1 cellular context compared by ENCODE assay signal in genomic region chr12:53675701-53676607, GRCh38.
TF ChIP-seq lines count a peak whose summit lies in the region.

TSS of gene ATP5MC2 (minus strand) at chr12:53676083. CDS start at chr12:53672614, 3,469 bp downstream.

TF ChIP-seq in HepG2, 621 proteins besides CTCF, POLR2A, EP300 and RAD21 (continued from another document and continues in another):
- TF ChIP-seq ZNF224 (CRISPR knock-in tag; IDR thresholded peaks at IDR 0.05) (no peak), SMAD9 (CRISPR knock-in tag; IDR thresholded peaks at IDR 0.05) (no peak), SMAD1 (CRISPR knock-in tag; IDR thresholded peaks at IDR 0.05; ENCODE audit: borderline replicate concordance, low read depth) (0 out of 2 replicates have a peak, but pooled peaks have one; percentile 62), CREB1 (IDR thresholded peaks at IDR 0.05) (0 out of 2 replicates have a peak, but pooled peaks have one; percentile 16), CREB1 (CRISPR knock-in tag; IDR thresholded peaks at IDR 0.05) (peak; percentile 25; the same call in 1 of the 2 replicates), ATF7 (IDR thresholded peaks at IDR 0.05) (no peak), ATF7 (CRISPR knock-in tag; IDR thresholded peaks at IDR 0.05) (peak; percentile 65; the same call in 1 of the 2 replicates), ZNF274 (CRISPR knock-in tag; IDR thresholded peaks at IDR 0.05) (peak; percentile 79), GZF1 (CRISPR knock-in tag; IDR thresholded peaks at IDR 0.05) (no peak), EED (CRISPR knock-in tag; IDR thresholded peaks at IDR 0.05) (peak; percentile 91; the same call in 1 of the 2 replicates), ATF4 (CRISPR knock-in tag; IDR thresholded peaks at IDR 0.05) (peak in 1 of 2 experiments; percentile 94; a peak in 2 of 4 replicates), GLMP (CRISPR knock-in tag; IDR thresholded peaks at IDR 0.05; ENCODE audit: borderline replicate concordance) (no peak), ZNF564 (CRISPR knock-in tag; IDR thresholded peaks at IDR 0.05) (peak; percentile 81; the same call in 1 of the 2 replicates), GABPA (IDR thresholded peaks at IDR 0.05; ENCODE audit: low read depth, low read length) (no peak), GABPA (CRISPR knock-in tag; IDR thresholded peaks at IDR 0.05; ENCODE audit: low read depth) (peak; percentile 70), ZNF296 (CRISPR knock-in tag; conservative IDR thresholded peaks at IDR 0.05) (0 out of 2 replicates have a peak, but pooled peaks have one; percentile 61), KDM3A (CRISPR knock-in tag; IDR thresholded peaks at IDR 0.05; ENCODE audit: low read depth) (peak; percentile 93), ZNF124 (CRISPR knock-in tag; IDR thresholded peaks at IDR 0.05) (peak; percentile 16; the same call in 1 of the 2 replicates), ZNF513 (CRISPR knock-in tag; conservative IDR thresholded peaks at IDR 0.05) (no peak), ATF7-NPFF (CRISPR knock-in tag; IDR thresholded peaks at IDR 0.05; ENCODE audit: low read depth) (peak; percentile 83), ZNF674 (CRISPR knock-in tag; IDR thresholded peaks at IDR 0.05; ENCODE audit: low read depth) (no peak), ZNF772 (CRISPR knock-in tag; IDR thresholded peaks at IDR 0.05) (peak; percentile 78), PCBP2 (optimal IDR thresholded peaks at IDR 0.05; ENCODE audit: low read depth, low read length, poor library complexity, severe bottlenecking) (no peak), KDM5A (IDR thresholded peaks at IDR 0.05; ENCODE audit: borderline replicate concordance, low read length) (peak; percentile 61; the same call in 1 of the 2 replicates), NFE2L1 (CRISPR knock-in tag; IDR thresholded peaks at IDR 0.05; ENCODE audit: borderline replicate concordance) (peak; percentile 88; the same call in 1 of the 2 replicates), ETS1 (CRISPR knock-in tag; IDR thresholded peaks at IDR 0.05) (no peak), BRF2 (CRISPR knock-in tag; IDR thresholded peaks at IDR 0.05) (peak; percentile 79; the same call in 1 of the 2 replicates)
- TF ChIP-seq, protein P1, sequence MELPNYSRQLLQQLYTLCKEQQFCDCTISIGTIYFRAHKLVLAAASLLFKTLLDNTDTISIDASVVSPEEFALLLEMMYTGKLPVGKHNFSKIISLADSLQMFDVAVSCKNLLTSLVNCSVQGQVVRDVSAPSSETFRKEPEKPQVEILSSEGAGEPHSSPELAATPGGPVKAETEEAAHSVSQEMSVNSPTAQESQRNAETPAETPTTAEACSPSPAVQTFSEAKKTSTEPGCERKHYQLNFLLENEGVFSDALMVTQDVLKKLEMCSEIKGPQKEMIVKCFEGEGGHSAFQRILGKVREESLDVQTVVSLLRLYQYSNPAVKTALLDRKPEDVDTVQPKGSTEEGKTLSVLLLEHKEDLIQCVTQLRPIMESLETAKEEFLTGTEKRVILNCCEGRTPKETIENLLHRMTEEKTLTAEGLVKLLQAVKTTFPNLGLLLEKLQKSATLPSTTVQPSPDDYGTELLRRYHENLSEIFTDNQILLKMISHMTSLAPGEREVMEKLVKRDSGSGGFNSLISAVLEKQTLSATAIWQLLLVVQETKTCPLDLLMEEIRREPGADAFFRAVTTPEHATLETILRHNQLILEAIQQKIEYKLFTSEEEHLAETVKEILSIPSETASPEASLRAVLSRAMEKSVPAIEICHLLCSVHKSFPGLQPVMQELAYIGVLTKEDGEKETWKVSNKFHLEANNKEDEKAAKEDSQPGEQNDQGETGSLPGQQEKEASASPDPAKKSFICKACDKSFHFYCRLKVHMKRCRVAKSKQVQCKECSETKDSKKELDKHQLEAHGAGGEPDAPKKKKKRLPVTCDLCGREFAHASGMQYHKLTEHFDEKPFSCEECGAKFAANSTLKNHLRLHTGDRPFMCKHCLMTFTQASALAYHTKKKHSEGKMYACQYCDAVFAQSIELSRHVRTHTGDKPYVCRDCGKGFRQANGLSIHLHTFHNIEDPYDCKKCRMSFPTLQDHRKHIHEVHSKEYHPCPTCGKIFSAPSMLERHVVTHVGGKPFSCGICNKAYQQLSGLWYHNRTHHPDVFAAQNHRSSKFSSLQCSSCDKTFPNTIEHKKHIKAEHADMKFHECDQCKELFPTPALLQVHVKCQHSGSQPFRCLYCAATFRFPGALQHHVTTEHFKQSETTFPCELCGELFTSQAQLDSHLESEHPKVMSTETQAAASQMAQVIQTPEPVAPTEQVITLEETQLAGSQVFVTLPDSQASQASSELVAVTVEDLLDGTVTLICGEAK (IDR thresholded peaks at IDR 0.05): no peak
- TF ChIP-seq, protein P1 (CRISPR knock-in tag; IDR thresholded peaks at IDR 0.05): peak; percentile 85
- TF ChIP-seq, protein P2, sequence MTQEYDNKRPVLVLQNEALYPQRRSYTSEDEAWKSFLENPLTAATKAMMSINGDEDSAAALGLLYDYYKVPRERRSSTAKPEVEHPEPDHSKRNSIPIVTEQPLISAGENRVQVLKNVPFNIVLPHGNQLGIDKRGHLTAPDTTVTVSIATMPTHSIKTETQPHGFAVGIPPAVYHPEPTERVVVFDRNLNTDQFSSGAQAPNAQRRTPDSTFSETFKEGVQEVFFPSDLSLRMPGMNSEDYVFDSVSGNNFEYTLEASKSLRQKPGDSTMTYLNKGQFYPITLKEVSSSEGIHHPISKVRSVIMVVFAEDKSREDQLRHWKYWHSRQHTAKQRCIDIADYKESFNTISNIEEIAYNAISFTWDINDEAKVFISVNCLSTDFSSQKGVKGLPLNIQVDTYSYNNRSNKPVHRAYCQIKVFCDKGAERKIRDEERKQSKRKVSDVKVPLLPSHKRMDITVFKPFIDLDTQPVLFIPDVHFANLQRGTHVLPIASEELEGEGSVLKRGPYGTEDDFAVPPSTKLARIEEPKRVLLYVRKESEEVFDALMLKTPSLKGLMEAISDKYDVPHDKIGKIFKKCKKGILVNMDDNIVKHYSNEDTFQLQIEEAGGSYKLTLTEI (CRISPR knock-in tag; conservative IDR thresholded peaks at IDR 0.05): no peak
- TF ChIP-seq, protein P3, sequence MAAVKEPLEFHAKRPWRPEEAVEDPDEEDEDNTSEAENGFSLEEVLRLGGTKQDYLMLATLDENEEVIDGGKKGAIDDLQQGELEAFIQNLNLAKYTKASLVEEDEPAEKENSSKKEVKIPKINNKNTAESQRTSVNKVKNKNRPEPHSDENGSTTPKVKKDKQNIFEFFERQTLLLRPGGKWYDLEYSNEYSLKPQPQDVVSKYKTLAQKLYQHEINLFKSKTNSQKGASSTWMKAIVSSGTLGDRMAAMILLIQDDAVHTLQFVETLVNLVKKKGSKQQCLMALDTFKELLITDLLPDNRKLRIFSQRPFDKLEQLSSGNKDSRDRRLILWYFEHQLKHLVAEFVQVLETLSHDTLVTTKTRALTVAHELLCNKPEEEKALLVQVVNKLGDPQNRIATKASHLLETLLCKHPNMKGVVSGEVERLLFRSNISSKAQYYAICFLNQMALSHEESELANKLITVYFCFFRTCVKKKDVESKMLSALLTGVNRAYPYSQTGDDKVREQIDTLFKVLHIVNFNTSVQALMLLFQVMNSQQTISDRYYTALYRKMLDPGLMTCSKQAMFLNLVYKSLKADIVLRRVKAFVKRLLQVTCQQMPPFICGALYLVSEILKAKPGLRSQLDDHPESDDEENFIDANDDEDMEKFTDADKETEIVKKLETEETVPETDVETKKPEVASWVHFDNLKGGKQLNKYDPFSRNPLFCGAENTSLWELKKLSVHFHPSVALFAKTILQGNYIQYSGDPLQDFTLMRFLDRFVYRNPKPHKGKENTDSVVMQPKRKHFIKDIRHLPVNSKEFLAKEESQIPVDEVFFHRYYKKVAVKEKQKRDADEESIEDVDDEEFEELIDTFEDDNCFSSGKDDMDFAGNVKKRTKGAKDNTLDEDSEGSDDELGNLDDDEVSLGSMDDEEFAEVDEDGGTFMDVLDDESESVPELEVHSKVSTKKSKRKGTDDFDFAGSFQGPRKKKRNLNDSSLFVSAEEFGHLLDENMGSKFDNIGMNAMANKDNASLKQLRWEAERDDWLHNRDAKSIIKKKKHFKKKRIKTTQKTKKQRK (IDR thresholded peaks at IDR 0.05; ENCODE audit: low read length): no peak
- TF ChIP-seq, protein P4, sequence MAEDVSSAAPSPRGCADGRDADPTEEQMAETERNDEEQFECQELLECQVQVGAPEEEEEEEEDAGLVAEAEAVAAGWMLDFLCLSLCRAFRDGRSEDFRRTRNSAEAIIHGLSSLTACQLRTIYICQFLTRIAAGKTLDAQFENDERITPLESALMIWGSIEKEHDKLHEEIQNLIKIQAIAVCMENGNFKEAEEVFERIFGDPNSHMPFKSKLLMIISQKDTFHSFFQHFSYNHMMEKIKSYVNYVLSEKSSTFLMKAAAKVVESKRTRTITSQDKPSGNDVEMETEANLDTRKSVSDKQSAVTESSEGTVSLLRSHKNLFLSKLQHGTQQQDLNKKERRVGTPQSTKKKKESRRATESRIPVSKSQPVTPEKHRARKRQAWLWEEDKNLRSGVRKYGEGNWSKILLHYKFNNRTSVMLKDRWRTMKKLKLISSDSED (CRISPR knock-in tag; IDR thresholded peaks at IDR 0.05): no peak
- TF ChIP-seq, protein P5, sequence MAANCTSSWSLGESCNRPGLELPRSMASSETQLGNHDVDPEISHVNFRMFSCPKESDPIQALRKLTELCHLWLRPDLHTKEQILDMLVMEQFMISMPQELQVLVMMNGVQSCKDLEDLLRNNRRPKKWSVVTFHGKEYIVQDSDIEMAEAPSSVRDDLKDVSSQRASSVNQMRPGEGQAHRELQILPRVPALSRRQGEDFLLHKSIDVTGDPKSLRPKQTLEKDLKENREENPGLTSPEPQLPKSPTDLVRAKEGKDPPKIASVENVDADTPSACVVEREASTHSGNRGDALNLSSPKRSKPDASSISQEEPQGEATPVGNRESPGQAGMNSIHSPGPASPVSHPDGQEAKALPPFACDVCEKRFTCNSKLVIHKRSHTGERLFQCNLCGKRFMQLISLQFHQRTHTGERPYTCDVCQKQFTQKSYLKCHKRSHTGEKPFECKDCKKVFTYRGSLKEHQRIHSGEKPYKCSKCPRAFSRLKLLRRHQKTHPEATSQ (CRISPR knock-in tag; IDR thresholded peaks at IDR 0.05; ENCODE audit: borderline replicate concordance): peak; percentile 97
